ENCODE assay signal across 1 cellular context in genomic region chr5:67014191-67014590, GRCh38.
TF ChIP-seq lines count a peak whose summit lies in the region.

No MANE protein-coding gene starts in this region.

TF ChIP-seq in IMR-90, 13 proteins besides CTCF, POLR2A, EP300 and RAD21:
- TF ChIP-seq MAFK (IDR thresholded peaks at IDR 0.05; ENCODE audit: low read depth, low read length) (no peak), MXI1 (IDR thresholded peaks at IDR 0.05; ENCODE audit: borderline replicate concordance, low read depth, low read length) (no peak), RFX5 (IDR thresholded peaks at IDR 0.05; ENCODE audit: low read depth, low read length) (no peak), SMC3 (IDR thresholded peaks at IDR 0.05; ENCODE audit: low read depth, low read length) (no peak), FOS (IDR thresholded peaks at IDR 0.05; ENCODE audit: low read depth, low read length) (no peak), CHD1 (IDR thresholded peaks at IDR 0.05; ENCODE audit: low read depth, low read length) (no peak), MAZ (IDR thresholded peaks at IDR 0.05; ENCODE audit: borderline replicate concordance, low read depth, low read length) (no peak), RCOR1 (IDR thresholded peaks at IDR 0.05; ENCODE audit: insufficient replicate concordance, low read length) (no peak), BHLHE40 (IDR thresholded peaks at IDR 0.05; ENCODE audit: low read depth, low read length) (no peak), CEBPB (IDR thresholded peaks at IDR 0.05; ENCODE audit: low read depth, low read length) (no peak), NFE2L2 (IDR thresholded peaks at IDR 0.05; ENCODE audit: low read depth, low read length) (no peak), ELK1 (IDR thresholded peaks at IDR 0.05; ENCODE audit: borderline replicate concordance, low read depth, low read length) (no peak), USF2 (IDR thresholded peaks at IDR 0.05; ENCODE audit: low read depth, low read length) (no peak)
